In the genomic region with DNA sequence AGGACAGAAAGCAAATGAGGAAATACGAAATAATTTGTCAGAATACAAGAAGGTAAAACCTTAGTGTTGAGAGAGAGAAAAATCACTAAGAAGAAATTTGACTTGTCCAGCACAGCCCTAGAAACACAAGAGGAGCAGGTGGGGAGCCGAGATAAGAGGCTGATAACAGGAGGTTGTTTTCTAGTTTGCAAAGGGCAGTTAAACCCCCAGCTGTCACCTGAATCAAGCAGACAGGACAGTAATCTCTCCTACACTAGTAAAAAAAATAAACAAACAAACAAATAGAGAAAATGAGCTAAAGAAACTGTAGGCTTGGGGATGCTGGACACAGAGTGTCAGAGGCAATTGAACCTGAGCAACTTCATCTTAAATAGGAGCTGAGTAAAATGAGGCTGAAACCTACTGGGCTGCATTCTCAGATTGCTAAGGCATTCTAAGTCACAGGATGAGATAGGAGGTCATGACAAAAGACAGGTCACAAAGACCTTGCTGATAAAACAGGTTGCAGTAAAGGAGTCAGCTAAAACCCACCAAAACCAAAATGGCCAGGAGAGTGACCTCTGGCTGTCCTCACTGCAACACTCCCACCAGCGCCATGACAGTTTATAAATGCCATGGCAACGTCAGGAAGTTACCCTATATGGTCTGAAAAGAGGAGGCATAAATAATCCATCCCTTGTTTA, we compare ENCODE assay signal across 1 cellular context.
TF ChIP-seq lines count a peak whose summit lies in the region.

No MANE protein-coding gene starts in this region.

TF ChIP-seq in K562, 482 proteins besides CTCF, POLR2A, EP300 and RAD21 (continued from another document and continues in another):
- TF ChIP-seq, protein P1, sequence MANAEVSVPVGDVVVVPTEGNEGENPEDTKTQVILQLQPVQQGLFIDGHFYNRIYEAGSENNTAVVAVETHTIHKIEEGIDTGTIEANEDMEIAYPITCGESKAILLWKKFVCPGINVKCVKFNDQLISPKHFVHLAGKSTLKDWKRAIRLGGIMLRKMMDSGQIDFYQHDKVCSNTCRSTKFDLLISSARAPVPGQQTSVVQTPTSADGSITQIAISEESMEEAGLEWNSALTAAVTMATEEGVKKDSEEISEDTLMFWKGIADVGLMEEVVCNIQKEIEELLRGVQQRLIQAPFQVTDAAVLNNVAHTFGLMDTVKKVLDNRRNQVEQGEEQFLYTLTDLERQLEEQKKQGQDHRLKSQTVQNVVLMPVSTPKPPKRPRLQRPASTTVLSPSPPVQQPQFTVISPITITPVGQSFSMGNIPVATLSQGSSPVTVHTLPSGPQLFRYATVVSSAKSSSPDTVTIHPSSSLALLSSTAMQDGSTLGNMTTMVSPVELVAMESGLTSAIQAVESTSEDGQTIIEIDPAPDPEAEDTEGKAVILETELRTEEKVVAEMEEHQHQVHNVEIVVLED (CRISPR knock-in tag; IDR thresholded peaks at IDR 0.05) = no peak
- no peak for TF ChIP-seq THAP7 (CRISPR knock-in tag; IDR thresholded peaks at IDR 0.05)
- TF ChIP-seq GATAD2B (IDR thresholded peaks at IDR 0.05; ENCODE audit: borderline replicate concordance) = no peak
- no peak for TF ChIP-seq U2AF2 (optimal IDR thresholded peaks at IDR 0.05; ENCODE audit: low read depth, low read length)
- no peak for TF ChIP-seq MYC (IDR thresholded peaks at IDR 0.05; ENCODE audit: low read depth, low read length)
- TF ChIP-seq MYC (CRISPR knock-in tag; IDR thresholded peaks at IDR 0.05; ENCODE audit: borderline replicate concordance, low read depth) = no peak
- no peak for TF ChIP-seq TARDBP (IDR thresholded peaks at IDR 0.05)
- TF ChIP-seq SREBF1 (IDR thresholded peaks at IDR 0.05; ENCODE audit: borderline replicate concordance, low read depth, low read length) = no peak
- no peak for TF ChIP-seq PPARD (CRISPR knock-in tag; IDR thresholded peaks at IDR 0.05)
- TF ChIP-seq ZNF277 (CRISPR knock-in tag; IDR thresholded peaks at IDR 0.05; ENCODE audit: borderline replicate concordance) = no peak
- no peak for TF ChIP-seq ZNF507 (tag; conservative IDR thresholded peaks at IDR 0.05)
- no peak for TF ChIP-seq YBX1 (IDR thresholded peaks at IDR 0.05)
- no peak for TF ChIP-seq E2F6 (IDR thresholded peaks at IDR 0.05; ENCODE audit: borderline replicate concordance in 1 of 2, extremely low read depth in 1 of 2, insufficient read depth in 1 of 2, insufficient read length in 1 of 2, low read depth in 1 of 2, low read length in 1 of 2, poor library complexity in 1 of 2, severe bottlenecking in 1 of 2)
- TF ChIP-seq NR2C2 (CRISPR knock-in tag; IDR thresholded peaks at IDR 0.05) = no peak
- peak; percentile 46; the same call in 1 of the 2 replicates for TF ChIP-seq NR2C2 (tag; IDR thresholded peaks at IDR 0.05)
- no peak for TF ChIP-seq MAFK (IDR thresholded peaks at IDR 0.05; ENCODE audit: low read length)
- TF ChIP-seq, protein P2, sequence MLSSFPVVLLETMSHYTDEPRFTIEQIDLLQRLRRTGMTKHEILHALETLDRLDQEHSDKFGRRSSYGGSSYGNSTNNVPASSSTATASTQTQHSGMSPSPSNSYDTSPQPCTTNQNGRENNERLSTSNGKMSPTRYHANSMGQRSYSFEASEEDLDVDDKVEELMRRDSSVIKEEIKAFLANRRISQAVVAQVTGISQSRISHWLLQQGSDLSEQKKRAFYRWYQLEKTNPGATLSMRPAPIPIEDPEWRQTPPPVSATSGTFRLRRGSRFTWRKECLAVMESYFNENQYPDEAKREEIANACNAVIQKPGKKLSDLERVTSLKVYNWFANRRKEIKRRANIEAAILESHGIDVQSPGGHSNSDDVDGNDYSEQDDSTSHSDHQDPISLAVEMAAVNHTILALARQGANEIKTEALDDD (IDR thresholded peaks at IDR 0.05) = peak; percentile 53; the same call in 1 of the 2 replicates
- no peak for TF ChIP-seq U2AF1 (optimal IDR thresholded peaks at IDR 0.05; ENCODE audit: low read depth, low read length)
- TF ChIP-seq GTF2A2 (tag; IDR thresholded peaks at IDR 0.05) = no peak
- no peak for TF ChIP-seq RBM25 (IDR thresholded peaks at IDR 0.05; ENCODE audit: low read depth, low read length, severe bottlenecking)
- no peak for TF ChIP-seq TSC22D4 (tag; IDR thresholded peaks at IDR 0.05)
- TF ChIP-seq EHMT2 (IDR thresholded peaks at IDR 0.05) = no peak; the same call in 1 of the 2 replicates
- TF ChIP-seq, protein P3, sequence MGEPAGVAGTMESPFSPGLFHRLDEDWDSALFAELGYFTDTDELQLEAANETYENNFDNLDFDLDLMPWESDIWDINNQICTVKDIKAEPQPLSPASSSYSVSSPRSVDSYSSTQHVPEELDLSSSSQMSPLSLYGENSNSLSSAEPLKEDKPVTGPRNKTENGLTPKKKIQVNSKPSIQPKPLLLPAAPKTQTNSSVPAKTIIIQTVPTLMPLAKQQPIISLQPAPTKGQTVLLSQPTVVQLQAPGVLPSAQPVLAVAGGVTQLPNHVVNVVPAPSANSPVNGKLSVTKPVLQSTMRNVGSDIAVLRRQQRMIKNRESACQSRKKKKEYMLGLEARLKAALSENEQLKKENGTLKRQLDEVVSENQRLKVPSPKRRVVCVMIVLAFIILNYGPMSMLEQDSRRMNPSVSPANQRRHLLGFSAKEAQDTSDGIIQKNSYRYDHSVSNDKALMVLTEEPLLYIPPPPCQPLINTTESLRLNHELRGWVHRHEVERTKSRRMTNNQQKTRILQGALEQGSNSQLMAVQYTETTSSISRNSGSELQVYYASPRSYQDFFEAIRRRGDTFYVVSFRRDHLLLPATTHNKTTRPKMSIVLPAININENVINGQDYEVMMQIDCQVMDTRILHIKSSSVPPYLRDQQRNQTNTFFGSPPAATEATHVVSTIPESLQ (CRISPR knock-in tag; IDR thresholded peaks at IDR 0.05) = no peak
- TF ChIP-seq ZNF431 (CRISPR knock-in tag; IDR thresholded peaks at IDR 0.05) = no peak
- TF ChIP-seq ZFP30 (CRISPR knock-in tag; IDR thresholded peaks at IDR 0.05; ENCODE audit: borderline replicate concordance) = no peak
- no peak for TF ChIP-seq COPS2 (conservative IDR thresholded peaks at IDR 0.05)
- peak; percentile 7; the same call in 1 of the 2 replicates for TF ChIP-seq KLF16 (IDR thresholded peaks at IDR 0.05)
- TF ChIP-seq MCM2 (IDR thresholded peaks at IDR 0.05; ENCODE audit: low read depth) = no peak
- TF ChIP-seq MLX (CRISPR knock-in tag; conservative IDR thresholded peaks at IDR 0.05) = no peak
- TF ChIP-seq CHD4 (IDR thresholded peaks at IDR 0.05; ENCODE audit: insufficient read depth, insufficient replicate concordance, low read depth, low read length, poor library complexity, severe bottlenecking) = no peak
- no peak for TF ChIP-seq POU5F1 (IDR thresholded peaks at IDR 0.05; ENCODE audit: borderline replicate concordance, low read depth, low read length, partially characterized antibody)
- no peak for TF ChIP-seq PRPF4 (IDR thresholded peaks at IDR 0.05; ENCODE audit: insufficient read depth, low read depth, low read length, poor library complexity, severe bottlenecking)
- no peak for TF ChIP-seq GTF2E2 (tag; IDR thresholded peaks at IDR 0.05)
- TF ChIP-seq MYBL2 (IDR thresholded peaks at IDR 0.05; ENCODE audit: low read depth) = no peak
- TF ChIP-seq MYBL2 (CRISPR knock-in tag; IDR thresholded peaks at IDR 0.05; ENCODE audit: borderline replicate concordance) = no peak
- TF ChIP-seq ZNF79 (CRISPR knock-in tag; IDR thresholded peaks at IDR 0.05; ENCODE audit: low read depth) = no peak
- TF ChIP-seq ZBTB1 (CRISPR knock-in tag; IDR thresholded peaks at IDR 0.05; ENCODE audit: borderline replicate concordance, low read depth) = no peak
- TF ChIP-seq PYGO2 (tag; IDR thresholded peaks at IDR 0.05) = no peak
- TF ChIP-seq MEIS2 (IDR thresholded peaks at IDR 0.05; ENCODE audit: partially characterized antibody) = peak; percentile 70
- TF ChIP-seq RBM17 (IDR thresholded peaks at IDR 0.05; ENCODE audit: borderline replicate concordance, low read depth, low read length) = no peak
- no peak for TF ChIP-seq ZNF77 (CRISPR knock-in tag; IDR thresholded peaks at IDR 0.05)
- no peak for TF ChIP-seq RBM14 (IDR thresholded peaks at IDR 0.05; ENCODE audit: borderline replicate concordance, insufficient read depth, low read depth, low read length)
- no peak for TF ChIP-seq KAT7 (CRISPR knock-in tag; IDR thresholded peaks at IDR 0.05; ENCODE audit: borderline replicate concordance)
- peak; percentile 49; the same call in 1 of the 2 replicates for TF ChIP-seq SMAD4 (CRISPR knock-in tag; conservative IDR thresholded peaks at IDR 0.05)
- peak; percentile 48; the same call in 1 of the 2 replicates for TF ChIP-seq FOSL1 (tag; conservative IDR thresholded peaks at IDR 0.05)
- TF ChIP-seq NRF1 (conservative IDR thresholded peaks at IDR 0.05 in 1 of 2, IDR thresholded peaks at IDR 0.05 in 1 of 2) = 0 out of 4 replicates have a peak, but pooled peaks of 1 of the 2 experiments have one; percentile 15
- peak; percentile 88 for TF ChIP-seq RFX1 (IDR thresholded peaks at IDR 0.05)
- no peak for TF ChIP-seq ZNF140 (CRISPR knock-in tag; IDR thresholded peaks at IDR 0.05)
- TF ChIP-seq ZNF696 (CRISPR knock-in tag; conservative IDR thresholded peaks at IDR 0.05) = no peak
- TF ChIP-seq FIP1L1 (IDR thresholded peaks at IDR 0.05; ENCODE audit: low read depth, low read length, poor library complexity, severe bottlenecking) = no peak
- no peak for TF ChIP-seq ZC3H11A (IDR thresholded peaks at IDR 0.05; ENCODE audit: low read depth, low read length)
- TF ChIP-seq BCOR (IDR thresholded peaks at IDR 0.05) = no peak
- TF ChIP-seq SIX5 (IDR thresholded peaks at IDR 0.05; ENCODE audit: borderline replicate concordance in 1 of 2, insufficient read depth in 1 of 2, low read depth in 1 of 2, low read length in 2 of 2) = no peak
- no peak for TF ChIP-seq BRCA1 (IDR thresholded peaks at IDR 0.05)
- no peak for TF ChIP-seq BRCA1 (CRISPR knock-in tag; IDR thresholded peaks at IDR 0.05)
- TF ChIP-seq HNRNPH1 (optimal IDR thresholded peaks at IDR 0.05; ENCODE audit: low read depth, low read length) = no peak
- TF ChIP-seq, protein P4, sequence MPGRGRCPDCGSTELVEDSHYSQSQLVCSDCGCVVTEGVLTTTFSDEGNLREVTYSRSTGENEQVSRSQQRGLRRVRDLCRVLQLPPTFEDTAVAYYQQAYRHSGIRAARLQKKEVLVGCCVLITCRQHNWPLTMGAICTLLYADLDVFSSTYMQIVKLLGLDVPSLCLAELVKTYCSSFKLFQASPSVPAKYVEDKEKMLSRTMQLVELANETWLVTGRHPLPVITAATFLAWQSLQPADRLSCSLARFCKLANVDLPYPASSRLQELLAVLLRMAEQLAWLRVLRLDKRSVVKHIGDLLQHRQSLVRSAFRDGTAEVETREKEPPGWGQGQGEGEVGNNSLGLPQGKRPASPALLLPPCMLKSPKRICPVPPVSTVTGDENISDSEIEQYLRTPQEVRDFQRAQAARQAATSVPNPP (IDR thresholded peaks at IDR 0.05; ENCODE audit: borderline replicate concordance, insufficient read depth, insufficient read length) = no peak
- 0 out of 2 replicates have a peak, but pooled peaks have one; percentile 14 for TF ChIP-seq HDGF (IDR thresholded peaks at IDR 0.05)
- no peak for TF ChIP-seq ZNF121 (CRISPR knock-in tag; conservative IDR thresholded peaks at IDR 0.05)
- TF ChIP-seq CCAR2 (IDR thresholded peaks at IDR 0.05; ENCODE audit: low read depth, low read length) = no peak
- TF ChIP-seq CREB3 (tag; conservative IDR thresholded peaks at IDR 0.05; ENCODE audit: low read depth) = no peak
- 0 out of 2 replicates have a peak, but pooled peaks have one; percentile 22 for TF ChIP-seq CC2D1A (IDR thresholded peaks at IDR 0.05)
- TF ChIP-seq FUS (optimal IDR thresholded peaks at IDR 0.05; ENCODE audit: low read depth, low read length) = no peak
- no peak for TF ChIP-seq RBFOX2 (IDR thresholded peaks at IDR 0.05; ENCODE audit: low read depth, low read length)
- no peak for TF ChIP-seq BRF1 (IDR thresholded peaks at IDR 0.05; ENCODE audit: borderline replicate concordance, extremely low read depth, insufficient read length)
- TF ChIP-seq ZNF717 (CRISPR knock-in tag; IDR thresholded peaks at IDR 0.05) = no peak
- no peak for TF ChIP-seq ZNF644 (tag; IDR thresholded peaks at IDR 0.05; ENCODE audit: low read depth)
- TF ChIP-seq KLF6 (CRISPR knock-in tag; IDR thresholded peaks at IDR 0.05; ENCODE audit: borderline replicate concordance) = no peak
- no peak for TF ChIP-seq SAP30 (IDR thresholded peaks at IDR 0.05; ENCODE audit: borderline replicate concordance, insufficient read depth, low read depth, low read length, poor library complexity, severe bottlenecking)
